Comparison of ENCODE assay signal across 15 cellular contexts in the genomic region with DNA sequence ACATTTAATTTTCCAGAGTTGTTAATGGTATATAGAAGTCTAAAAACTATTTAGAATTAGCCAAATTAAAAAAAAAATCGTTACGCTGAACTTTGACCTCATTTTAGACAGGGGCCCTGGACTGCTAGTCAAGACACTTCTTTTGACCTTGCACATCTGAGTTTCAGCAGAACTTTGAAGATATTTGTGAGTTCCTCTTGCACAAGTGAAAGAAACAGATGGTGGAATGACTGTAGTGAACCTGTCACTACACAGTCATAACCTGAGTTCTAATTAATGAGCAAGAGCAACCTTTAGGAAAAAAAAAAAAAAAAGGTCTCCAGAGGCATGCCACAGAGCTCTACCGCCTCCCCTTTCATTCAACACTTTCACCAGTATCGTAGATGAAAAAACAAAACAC.
A peak's percentile ranks its signal among the peaks of the same experiment; 100 is the strongest.
DNase-seq lines count a peak whose midpoint lies in the region; ATAC-seq and TF ChIP-seq lines count a peak whose summit lies in the region.
"Had no signal": no experiment of that assay in that cellular context is flagged by ENCODE, and none has a peak within 500 bp of the region (broad histone marks: within the 10 kb centered on the region; RNA-seq: fewer than 3 reads in every experiment).

No MANE protein-coding gene starts in this region.

- H3K36me3 Mint-ChIP-seq in nephron progenitor cell (ENCODE audit: low read depth) = peaks cover 6% of the 10 kb centered on the region

- peaks cover 13% of the 10 kb centered on the region for H3K9me3 Mint-ChIP-seq in nephron progenitor cell
- H3K9me3 Mint-ChIP-seq: dendritic cell treated with granulocyte-macrophage colony-stimulating factor and Interleukin-4, amounts not matched to agents 40 ng/mL and 50 ng/mL, for 4 days had no signal

- no peak for TF ChIP-seq CTCF in nephron progenitor cell (IDR thresholded peaks at IDR 0.05)

- peaks cover 40% of the 10 kb centered on the region for H3K4me1 Mint-ChIP-seq in nephron progenitor cell

- peak; percentile 64 for ATAC-seq in GM18508 (IDR thresholded peaks at IDR 0.05; ENCODE audit: insufficient read depth, unreplicated experiment)
- peak; percentile 60 for ATAC-seq in GM21360 (IDR thresholded peaks at IDR 0.05; ENCODE audit: unreplicated experiment)
- ATAC-seq in GM19397 (IDR thresholded peaks at IDR 0.05; ENCODE audit: unreplicated experiment) = no peak

- no peak overlapping the region for H3K4me3 Mint-ChIP-seq in nephron progenitor cell
- H3K4me3 Mint-ChIP-seq: dendritic cell treated with granulocyte-macrophage colony-stimulating factor and Interleukin-4, amounts not matched to agents 40 ng/mL and 50 ng/mL, for 4 days had no signal

- H3K27me3 Mint-ChIP-seq in nephron progenitor cell (ENCODE audit: low read depth, poor library complexity) = peaks cover 41% of the 10 kb centered on the region

- peak overlapping the region; percentile 3 for H3K27ac Mint-ChIP-seq in nephron progenitor cell

- DNase-seq in MV-4-11 (lab: John Stamatoyannopoulos, UW) (peak; percentile 22), nephron progenitor cell (no peak), NCI-H226 (no peak), NCI-H1105 (lab: John Stamatoyannopoulos, UW) (no peak), COLO829 (ENCODE audit: low spot score) (no peak)
- DNase-seq: amniotic stem cell, KG1, NCI-H187 treated with DMSO at 0.1 percent for 48 hours, NCI-H82, spleen, WERI-Rb-1 had no signal
